Comparison of ENCODE assay signal across 1 cellular context in the genomic region with DNA sequence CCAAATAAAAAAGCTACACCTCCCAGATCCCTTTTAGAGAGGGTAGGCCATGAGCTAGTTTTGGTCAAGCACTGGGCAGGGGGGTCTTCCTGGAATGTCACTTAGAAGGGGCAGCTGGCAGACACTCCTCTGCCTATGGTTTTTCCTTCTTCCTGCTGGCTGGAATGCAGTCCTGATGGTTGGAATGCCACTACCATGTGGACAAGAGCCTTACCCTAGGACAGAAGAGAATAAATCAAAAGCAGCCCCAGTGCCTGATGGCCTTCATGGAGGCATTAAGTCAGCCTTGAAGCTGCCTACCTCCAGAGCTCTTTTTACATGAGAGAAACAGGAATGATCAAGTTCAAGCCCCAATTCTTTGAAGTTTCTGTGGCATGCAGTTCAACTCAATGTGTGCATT.
TF ChIP-seq lines count a peak whose summit lies in the region.

No MANE protein-coding gene starts in this region.

TF ChIP-seq in GM23338, 12 proteins besides CTCF, POLR2A, EP300 and RAD21 (continued from another document):
- no peak for TF ChIP-seq EZH2phosphoT487 (IDR thresholded peaks at IDR 0.05; ENCODE audit: unreplicated experiment)
- TF ChIP-seq STAT1 (IDR thresholded peaks at IDR 0.05; ENCODE audit: unreplicated experiment): no peak
TF ChIP-seq in GM23338: peak in this region for 0.
